In genomic region chr3:196287405-196288140, GRCh38 we compare ENCODE assay signal across 1 cellular context.
TF ChIP-seq lines count a peak whose summit lies in the region.

PCYT1A (minus strand) TSS chr3:196287726; CDS start chr3:196270531, 17,195 bp downstream.

TF ChIP-seq in HepG2, 621 proteins besides CTCF, POLR2A, EP300 and RAD21 (continued from another document and continues in another):
- TF ChIP-seq, protein P1, sequence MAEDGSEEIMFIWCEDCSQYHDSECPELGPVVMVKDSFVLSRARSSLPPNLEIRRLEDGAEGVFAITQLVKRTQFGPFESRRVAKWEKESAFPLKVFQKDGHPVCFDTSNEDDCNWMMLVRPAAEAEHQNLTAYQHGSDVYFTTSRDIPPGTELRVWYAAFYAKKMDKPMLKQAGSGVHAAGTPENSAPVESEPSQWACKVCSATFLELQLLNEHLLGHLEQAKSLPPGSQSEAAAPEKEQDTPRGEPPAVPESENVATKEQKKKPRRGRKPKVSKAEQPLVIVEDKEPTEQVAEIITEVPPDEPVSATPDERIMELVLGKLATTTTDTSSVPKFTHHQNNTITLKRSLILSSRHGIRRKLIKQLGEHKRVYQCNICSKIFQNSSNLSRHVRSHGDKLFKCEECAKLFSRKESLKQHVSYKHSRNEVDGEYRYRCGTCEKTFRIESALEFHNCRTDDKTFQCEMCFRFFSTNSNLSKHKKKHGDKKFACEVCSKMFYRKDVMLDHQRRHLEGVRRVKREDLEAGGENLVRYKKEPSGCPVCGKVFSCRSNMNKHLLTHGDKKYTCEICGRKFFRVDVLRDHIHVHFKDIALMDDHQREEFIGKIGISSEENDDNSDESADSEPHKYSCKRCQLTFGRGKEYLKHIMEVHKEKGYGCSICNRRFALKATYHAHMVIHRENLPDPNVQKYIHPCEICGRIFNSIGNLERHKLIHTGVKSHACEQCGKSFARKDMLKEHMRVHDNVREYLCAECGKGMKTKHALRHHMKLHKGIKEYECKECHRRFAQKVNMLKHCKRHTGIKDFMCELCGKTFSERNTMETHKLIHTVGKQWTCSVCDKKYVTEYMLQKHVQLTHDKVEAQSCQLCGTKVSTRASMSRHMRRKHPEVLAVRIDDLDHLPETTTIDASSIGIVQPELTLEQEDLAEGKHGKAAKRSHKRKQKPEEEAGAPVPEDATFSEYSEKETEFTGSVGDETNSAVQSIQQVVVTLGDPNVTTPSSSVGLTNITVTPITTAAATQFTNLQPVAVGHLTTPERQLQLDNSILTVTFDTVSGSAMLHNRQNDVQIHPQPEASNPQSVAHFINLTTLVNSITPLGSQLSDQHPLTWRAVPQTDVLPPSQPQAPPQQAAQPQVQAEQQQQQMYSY (CRISPR knock-in tag; IDR thresholded peaks at IDR 0.05) = no peak; the same call in 1 of the 2 replicates
- TF ChIP-seq CENPT (CRISPR knock-in tag; IDR thresholded peaks at IDR 0.05; ENCODE audit: low read depth) (no peak), KDM1A (CRISPR knock-in tag; IDR thresholded peaks at IDR 0.05) (no peak), KDM4B (CRISPR knock-in tag; IDR thresholded peaks at IDR 0.05) (no peak), RXRB (CRISPR knock-in tag; IDR thresholded peaks at IDR 0.05; ENCODE audit: borderline replicate concordance) (peak; percentile 71), ZNF549 (CRISPR knock-in tag; IDR thresholded peaks at IDR 0.05) (no peak), NFE2L2 (IDR thresholded peaks at IDR 0.05; ENCODE audit: low read length) (peak; percentile 50; the same call in 1 of the 2 replicates), ZNF775 (CRISPR knock-in tag; IDR thresholded peaks at IDR 0.05; ENCODE audit: borderline replicate concordance) (no peak), NFATC3 (CRISPR knock-in tag; IDR thresholded peaks at IDR 0.05) (no peak; the same call in 1 of the 2 replicates), ZNF576 (CRISPR knock-in tag; IDR thresholded peaks at IDR 0.05) (no peak), SALL1 (CRISPR knock-in tag; IDR thresholded peaks at IDR 0.05) (peak; percentile 66; the same call in 1 of the 2 replicates), ZFP37 (CRISPR knock-in tag; IDR thresholded peaks at IDR 0.05; ENCODE audit: borderline replicate concordance) (peak; percentile 50; the same call in 1 of the 2 replicates), ZNF605 (CRISPR knock-in tag; IDR thresholded peaks at IDR 0.05) (peak; percentile 83; the same call in 1 of the 2 replicates), CHD4 (IDR thresholded peaks at IDR 0.05; ENCODE audit: borderline replicate concordance, low read length) (no peak), ZNF264 (CRISPR knock-in tag; IDR thresholded peaks at IDR 0.05) (no peak; the same call in 1 of the 2 replicates), ZNF782 (CRISPR knock-in tag; IDR thresholded peaks at IDR 0.05; ENCODE audit: borderline replicate concordance) (no peak), NCOA5 (CRISPR knock-in tag; IDR thresholded peaks at IDR 0.05) (no peak), ZC3H4 (CRISPR knock-in tag; IDR thresholded peaks at IDR 0.05; ENCODE audit: borderline replicate concordance) (no peak), CERS6 (CRISPR knock-in tag; IDR thresholded peaks at IDR 0.05) (no peak; the same call in 1 of the 2 replicates), REPIN1 (CRISPR knock-in tag; IDR thresholded peaks at IDR 0.05; ENCODE audit: borderline replicate concordance, low read depth) (peak; percentile 89; the same call in 1 of the 2 replicates), ZNF260 (CRISPR knock-in tag; IDR thresholded peaks at IDR 0.05; ENCODE audit: borderline replicate concordance, low read depth) (no peak), GATAD1 (CRISPR knock-in tag; IDR thresholded peaks at IDR 0.05) (peak; percentile 95), RELA (CRISPR knock-in tag; IDR thresholded peaks at IDR 0.05) (peak; percentile 85), ZNF460 (CRISPR knock-in tag; IDR thresholded peaks at IDR 0.05; ENCODE audit: borderline replicate concordance) (no peak; the same call in 1 of the 2 replicates), AHR (CRISPR knock-in tag; IDR thresholded peaks at IDR 0.05) (0 out of 2 replicates have a peak, but pooled peaks have one; percentile 21), CHD2 (IDR thresholded peaks at IDR 0.05; ENCODE audit: low read depth, low read length) (no peak), HCFC1 (IDR thresholded peaks at IDR 0.05; ENCODE audit: low read depth, low read length) (peak; percentile 56), ZNF230 (CRISPR knock-in tag; IDR thresholded peaks at IDR 0.05) (0 out of 2 replicates have a peak, but pooled peaks have one; percentile 33), RBFOX2 (IDR thresholded peaks at IDR 0.05; ENCODE audit: low read depth, low read length) (peak; percentile 89), ZNF839 (CRISPR knock-in tag; IDR thresholded peaks at IDR 0.05; ENCODE audit: borderline replicate concordance) (peak; percentile 54; the same call in 1 of the 2 replicates), SETDB1 (CRISPR knock-in tag; IDR thresholded peaks at IDR 0.05; ENCODE audit: borderline replicate concordance) (no peak), ZNF746 (CRISPR knock-in tag; IDR thresholded peaks at IDR 0.05) (no peak), GABPA (IDR thresholded peaks at IDR 0.05; ENCODE audit: low read depth, low read length) (peak; percentile 90), GABPA (CRISPR knock-in tag; IDR thresholded peaks at IDR 0.05; ENCODE audit: low read depth) (peak; percentile 98), MTA1 (CRISPR knock-in tag; IDR thresholded peaks at IDR 0.05; ENCODE audit: borderline replicate concordance) (peak; percentile 18; the same call in 1 of the 2 replicates), ZNF124 (CRISPR knock-in tag; IDR thresholded peaks at IDR 0.05) (peak; percentile 45; the same call in 1 of the 2 replicates), ZNF160 (CRISPR knock-in tag; IDR thresholded peaks at IDR 0.05) (no peak), RAD51 (IDR thresholded peaks at IDR 0.05; ENCODE audit: borderline replicate concordance) (no peak), ZNF329 (CRISPR knock-in tag; IDR thresholded peaks at IDR 0.05; ENCODE audit: low read depth) (no peak; the same call in 1 of the 2 replicates), ZNF337 (CRISPR knock-in tag; IDR thresholded peaks at IDR 0.05; ENCODE audit: borderline replicate concordance, low read depth) (no peak), ZNF543 (CRISPR knock-in tag; IDR thresholded peaks at IDR 0.05) (peak; percentile 73; the same call in 1 of the 2 replicates), MYC (CRISPR knock-in tag; IDR thresholded peaks at IDR 0.05; ENCODE audit: borderline replicate concordance) (peak; percentile 87), TMF1 (CRISPR knock-in tag; IDR thresholded peaks at IDR 0.05; ENCODE audit: low read depth) (peak; percentile 91), GLI4 (CRISPR knock-in tag; IDR thresholded peaks at IDR 0.05; ENCODE audit: borderline replicate concordance) (peak; percentile 29; the same call in 1 of the 2 replicates), ZNF468 (CRISPR knock-in tag; IDR thresholded peaks at IDR 0.05) (0 out of 2 replicates have a peak, but pooled peaks have one; percentile 27), SIN3A (IDR thresholded peaks at IDR 0.05; ENCODE audit: borderline replicate concordance, low read depth, low read length) (peak; percentile 48; the same call in 1 of the 2 replicates), EHMT2 (IDR thresholded peaks at IDR 0.05; ENCODE audit: borderline replicate concordance, low read depth, low read length) (no peak), NR2F1 (CRISPR knock-in tag; IDR thresholded peaks at IDR 0.05) (no peak; a peak in 2 of 4 replicates), ZNF333 (CRISPR knock-in tag; IDR thresholded peaks at IDR 0.05; ENCODE audit: borderline replicate concordance) (peak; percentile 91; the same call in 1 of the 2 replicates), ZNF101 (CRISPR knock-in tag; IDR thresholded peaks at IDR 0.05; ENCODE audit: borderline replicate concordance, low read depth) (peak; percentile 55; the same call in 1 of the 2 replicates), ZNF607 (CRISPR knock-in tag; IDR thresholded peaks at IDR 0.05; ENCODE audit: borderline replicate concordance) (peak; percentile 83)
- TF ChIP-seq, protein P2, sequence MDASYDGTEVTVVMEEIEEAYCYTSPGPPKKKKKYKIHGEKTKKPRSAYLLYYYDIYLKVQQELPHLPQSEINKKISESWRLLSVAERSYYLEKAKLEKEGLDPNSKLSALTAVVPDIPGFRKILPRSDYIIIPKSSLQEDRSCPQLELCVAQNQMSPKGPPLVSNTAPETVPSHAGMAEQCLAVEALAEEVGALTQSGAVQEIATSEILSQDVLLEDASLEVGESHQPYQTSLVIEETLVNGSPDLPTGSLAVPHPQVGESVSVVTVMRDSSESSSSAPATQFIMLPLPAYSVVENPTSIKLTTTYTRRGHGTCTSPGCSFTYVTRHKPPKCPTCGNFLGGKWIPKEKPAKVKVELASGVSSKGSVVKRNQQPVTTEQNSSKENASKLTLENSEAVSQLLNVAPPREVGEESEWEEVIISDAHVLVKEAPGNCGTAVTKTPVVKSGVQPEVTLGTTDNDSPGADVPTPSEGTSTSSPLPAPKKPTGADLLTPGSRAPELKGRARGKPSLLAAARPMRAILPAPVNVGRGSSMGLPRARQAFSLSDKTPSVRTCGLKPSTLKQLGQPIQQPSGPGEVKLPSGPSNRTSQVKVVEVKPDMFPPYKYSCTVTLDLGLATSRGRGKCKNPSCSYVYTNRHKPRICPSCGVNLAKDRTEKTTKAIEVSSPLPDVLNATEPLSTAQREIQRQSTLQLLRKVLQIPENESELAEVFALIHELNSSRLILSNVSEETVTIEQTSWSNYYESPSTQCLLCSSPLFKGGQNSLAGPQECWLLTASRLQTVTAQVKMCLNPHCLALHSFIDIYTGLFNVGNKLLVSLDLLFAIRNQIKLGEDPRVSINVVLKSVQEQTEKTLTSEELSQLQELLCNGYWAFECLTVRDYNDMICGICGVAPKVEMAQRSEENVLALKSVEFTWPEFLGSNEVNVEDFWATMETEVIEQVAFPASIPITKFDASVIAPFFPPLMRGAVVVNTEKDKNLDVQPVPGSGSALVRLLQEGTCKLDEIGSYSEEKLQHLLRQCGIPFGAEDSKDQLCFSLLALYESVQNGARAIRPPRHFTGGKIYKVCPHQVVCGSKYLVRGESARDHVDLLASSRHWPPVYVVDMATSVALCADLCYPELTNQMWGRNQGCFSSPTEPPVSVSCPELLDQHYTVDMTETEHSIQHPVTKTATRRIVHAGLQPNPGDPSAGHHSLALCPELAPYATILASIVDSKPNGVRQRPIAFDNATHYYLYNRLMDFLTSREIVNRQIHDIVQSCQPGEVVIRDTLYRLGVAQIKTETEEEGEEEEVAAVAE (CRISPR knock-in tag; IDR thresholded peaks at IDR 0.05; ENCODE audit: borderline replicate concordance) = 0 out of 2 replicates have a peak, but pooled peaks have one; percentile 18
- TF ChIP-seq, protein P3, sequence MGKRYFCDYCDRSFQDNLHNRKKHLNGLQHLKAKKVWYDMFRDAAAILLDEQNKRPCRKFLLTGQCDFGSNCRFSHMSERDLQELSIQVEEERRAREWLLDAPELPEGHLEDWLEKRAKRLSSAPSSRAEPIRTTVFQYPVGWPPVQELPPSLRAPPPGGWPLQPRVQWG (CRISPR knock-in tag; IDR thresholded peaks at IDR 0.05; ENCODE audit: borderline replicate concordance, low read depth) = no peak
- TF ChIP-seq, protein P4, sequence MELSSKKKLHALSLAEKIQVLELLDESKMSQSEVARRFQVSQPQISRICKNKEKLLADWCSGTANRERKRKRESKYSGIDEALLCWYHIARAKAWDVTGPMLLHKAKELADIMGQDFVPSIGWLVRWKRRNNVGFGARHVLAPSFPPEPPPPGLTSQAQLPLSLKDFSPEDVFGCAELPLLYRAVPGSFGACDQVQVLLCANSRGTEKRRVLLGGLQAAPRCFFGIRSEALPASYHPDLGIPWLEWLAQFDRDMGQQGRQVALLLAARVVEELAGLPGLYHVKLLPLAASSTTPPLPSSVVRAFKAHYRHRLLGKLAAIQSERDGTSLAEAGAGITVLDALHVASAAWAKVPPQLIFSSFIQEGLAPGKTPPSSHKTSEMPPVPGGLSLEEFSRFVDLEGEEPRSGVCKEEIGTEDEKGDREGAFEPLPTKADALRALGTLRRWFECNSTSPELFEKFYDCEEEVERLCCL (CRISPR knock-in tag; IDR thresholded peaks at IDR 0.05; ENCODE audit: borderline replicate concordance) = no peak
- TF ChIP-seq, protein P5, sequence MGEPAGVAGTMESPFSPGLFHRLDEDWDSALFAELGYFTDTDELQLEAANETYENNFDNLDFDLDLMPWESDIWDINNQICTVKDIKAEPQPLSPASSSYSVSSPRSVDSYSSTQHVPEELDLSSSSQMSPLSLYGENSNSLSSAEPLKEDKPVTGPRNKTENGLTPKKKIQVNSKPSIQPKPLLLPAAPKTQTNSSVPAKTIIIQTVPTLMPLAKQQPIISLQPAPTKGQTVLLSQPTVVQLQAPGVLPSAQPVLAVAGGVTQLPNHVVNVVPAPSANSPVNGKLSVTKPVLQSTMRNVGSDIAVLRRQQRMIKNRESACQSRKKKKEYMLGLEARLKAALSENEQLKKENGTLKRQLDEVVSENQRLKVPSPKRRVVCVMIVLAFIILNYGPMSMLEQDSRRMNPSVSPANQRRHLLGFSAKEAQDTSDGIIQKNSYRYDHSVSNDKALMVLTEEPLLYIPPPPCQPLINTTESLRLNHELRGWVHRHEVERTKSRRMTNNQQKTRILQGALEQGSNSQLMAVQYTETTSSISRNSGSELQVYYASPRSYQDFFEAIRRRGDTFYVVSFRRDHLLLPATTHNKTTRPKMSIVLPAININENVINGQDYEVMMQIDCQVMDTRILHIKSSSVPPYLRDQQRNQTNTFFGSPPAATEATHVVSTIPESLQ (CRISPR knock-in tag; conservative IDR thresholded peaks at IDR 0.05) = no peak
- TF ChIP-seq, protein P6, sequence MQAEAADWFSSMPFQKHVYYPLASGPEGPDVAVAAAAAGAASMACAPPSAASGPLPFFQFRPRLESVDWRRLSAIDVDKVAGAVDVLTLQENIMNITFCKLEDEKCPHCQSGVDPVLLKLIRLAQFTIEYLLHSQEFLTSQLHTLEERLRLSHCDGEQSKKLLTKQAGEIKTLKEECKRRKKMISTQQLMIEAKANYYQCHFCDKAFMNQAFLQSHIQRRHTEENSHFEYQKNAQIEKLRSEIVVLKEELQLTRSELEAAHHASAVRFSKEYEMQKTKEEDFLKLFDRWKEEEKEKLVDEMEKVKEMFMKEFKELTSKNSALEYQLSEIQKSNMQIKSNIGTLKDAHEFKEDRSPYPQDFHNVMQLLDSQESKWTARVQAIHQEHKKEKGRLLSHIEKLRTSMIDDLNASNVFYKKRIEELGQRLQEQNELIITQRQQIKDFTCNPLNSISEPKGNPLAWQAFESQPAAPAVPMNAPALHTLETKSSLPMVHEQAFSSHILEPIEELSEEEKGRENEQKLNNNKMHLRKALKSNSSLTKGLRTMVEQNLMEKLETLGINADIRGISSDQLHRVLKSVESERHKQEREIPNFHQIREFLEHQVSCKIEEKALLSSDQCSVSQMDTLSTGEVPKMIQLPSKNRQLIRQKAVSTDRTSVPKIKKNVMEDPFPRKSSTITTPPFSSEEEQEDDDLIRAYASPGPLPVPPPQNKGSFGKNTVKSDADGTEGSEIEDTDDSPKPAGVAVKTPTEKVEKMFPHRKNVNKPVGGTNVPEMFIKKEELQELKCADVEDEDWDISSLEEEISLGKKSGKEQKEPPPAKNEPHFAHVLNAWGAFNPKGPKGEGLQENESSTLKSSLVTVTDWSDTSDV (CRISPR knock-in tag; IDR thresholded peaks at IDR 0.05) = no peak
